Comparison of ENCODE assay signal across 2 cellular contexts in genomic region chr6:10461850-10462249, GRCh38.
TF ChIP-seq lines count a peak whose summit lies in the region.

No MANE protein-coding gene starts in this region.

TF ChIP-seq in HEK293, 187 proteins besides CTCF, POLR2A, EP300 and RAD21:
- TF ChIP-seq PRDM1 (tag by site-specific recombination; IDR thresholded peaks at IDR 0.05) (peak; percentile 43; the same call in 1 of the 2 replicates), ZNF366 (tag by site-specific recombination; conservative IDR thresholded peaks at IDR 0.05) (peak; percentile 90), ZNF623 (tag by site-specific recombination; IDR thresholded peaks at IDR 0.05) (no peak)

TF ChIP-seq in K562, 482 proteins besides CTCF, POLR2A, EP300 and RAD21:
- TF ChIP-seq KDM4B (IDR thresholded peaks at IDR 0.05; ENCODE audit: borderline replicate concordance in 2 of 2, low read depth in 1 of 2) (no peak), MTA1 (IDR thresholded peaks at IDR 0.05; ENCODE audit: borderline replicate concordance) (0 out of 2 replicates have a peak, but pooled peaks have one; percentile 43), THRAP3 (IDR thresholded peaks at IDR 0.05; ENCODE audit: borderline replicate concordance) (peak; percentile 63; the same call in 1 of the 2 replicates), HDAC1 (IDR thresholded peaks at IDR 0.05) (0 out of 4 replicates have a peak, but pooled peaks of 1 of the 2 experiments have one; percentile 30), OTX1 (CRISPR knock-in tag; IDR thresholded peaks at IDR 0.05) (peak; percentile 76; the same call in 1 of the 2 replicates), CBX3 (IDR thresholded peaks at IDR 0.05; ENCODE audit: borderline replicate concordance in 1 of 2, low read length in 2 of 2) (no peak), ELF2 (CRISPR knock-in tag; IDR thresholded peaks at IDR 0.05) (no peak), ZBTB26 (CRISPR knock-in tag; IDR thresholded peaks at IDR 0.05) (0 out of 2 replicates have a peak, but pooled peaks have one; percentile 69), ZNF512 (tag; IDR thresholded peaks at IDR 0.05) (peak; percentile 98), MTF1 (CRISPR knock-in tag; IDR thresholded peaks at IDR 0.05; ENCODE audit: borderline replicate concordance) (no peak), ELF4 (CRISPR knock-in tag; IDR thresholded peaks at IDR 0.05) (peak; percentile 52; the same call in 1 of the 2 replicates), THRB (CRISPR knock-in tag; conservative IDR thresholded peaks at IDR 0.05) (0 out of 2 replicates have a peak, but pooled peaks have one; percentile 31), CLOCK (CRISPR knock-in tag; IDR thresholded peaks at IDR 0.05; ENCODE audit: borderline replicate concordance) (no peak), SNIP1 (IDR thresholded peaks at IDR 0.05; ENCODE audit: low read depth) (0 out of 2 replicates have a peak, but pooled peaks have one; percentile 12), ZBTB5 (IDR thresholded peaks at IDR 0.05) (peak; percentile 46; the same call in 1 of the 2 replicates), EHMT2 (IDR thresholded peaks at IDR 0.05) (0 out of 2 replicates have a peak, but pooled peaks have one; percentile 18), ZNF407 (IDR thresholded peaks at IDR 0.05; ENCODE audit: low read depth) (0 out of 2 replicates have a peak, but pooled peaks have one; percentile 14), MYBL2 (IDR thresholded peaks at IDR 0.05; ENCODE audit: low read depth) (0 out of 2 replicates have a peak, but pooled peaks have one; percentile 12), MYBL2 (CRISPR knock-in tag; IDR thresholded peaks at IDR 0.05; ENCODE audit: borderline replicate concordance) (no peak), PML (IDR thresholded peaks at IDR 0.05; ENCODE audit: low read length) (no peak), HINFP (tag; conservative IDR thresholded peaks at IDR 0.05; ENCODE audit: low read depth) (0 out of 2 replicates have a peak, but pooled peaks have one; percentile 40), CREB3L1 (IDR thresholded peaks at IDR 0.05; ENCODE audit: borderline replicate concordance, low read depth) (no peak), NCOA4 (IDR thresholded peaks at IDR 0.05; ENCODE audit: partially characterized antibody) (peak; percentile 33)
